ENCODE assay signal across 21 cellular contexts in the genomic region with DNA sequence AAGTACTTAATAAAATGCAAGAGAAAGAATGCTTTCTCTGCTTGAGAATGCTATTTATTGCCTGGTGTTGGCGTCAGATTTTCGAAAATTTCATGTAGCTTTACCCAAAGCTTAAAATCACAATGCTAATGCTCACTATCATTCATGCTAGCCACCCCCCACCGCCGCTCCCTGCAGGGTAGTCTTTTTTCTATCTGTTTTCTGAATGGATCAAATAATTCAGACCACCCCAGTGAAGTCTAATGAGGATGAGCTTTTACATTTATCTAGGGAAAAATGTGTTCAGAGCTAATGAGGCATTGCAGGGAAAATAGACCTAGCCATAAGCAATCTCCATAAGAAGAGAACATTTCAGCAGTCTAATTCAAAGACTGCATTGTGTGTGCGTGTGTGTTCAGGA.
"Had no signal": no experiment of that assay in that cellular context is flagged by ENCODE, and none has a peak within 500 bp of the region (broad histone marks: within the 10 kb centered on the region; RNA-seq: fewer than 3 reads in every experiment).

No MANE protein-coding gene starts in this region.

- H3K27me3 ChIP-seq: cardiac muscle cell, neutrophil, pancreas, right lobe of liver, suprapubic skin, transverse colon had no signal

- H3K4me1 ChIP-seq: pancreas, right lobe of liver, suprapubic skin, transverse colon, uterus had no signal

- ATAC-seq: activated CD8-positive, alpha-beta memory T cell treated with anti-CD3 and anti-CD28 coated beads, Interleukin-2, amount 10 ng/mL, durations not matched to agents 7 days and 5 days; effector memory CD8-positive, alpha-beta T cell; pancreas; right lobe of liver; stimulated activated naive CD8-positive, alpha-beta T cell treated with anti-CD3 and anti-CD28 coated beads, Interleukin-15, amount 100 ng/mL, for 72 hours had no signal

- H3K4me3 ChIP-seq: cardiac muscle cell, pancreas, right lobe of liver, suprapubic skin, transverse colon, uterus had no signal

- H3K9me3 ChIP-seq: neutrophil, pancreas, right lobe of liver, suprapubic skin, transverse colon, uterus had no signal

- H3K27ac ChIP-seq: cardiac muscle cell, neutrophil, pancreas, right lobe of liver, suprapubic skin, transverse colon, uterus had no signal

- FAIRE-seq: keratinocyte, pancreas, small intestine had no signal

- H3K36me3 ChIP-seq: cardiac muscle cell, neutrophil, pancreas, right lobe of liver, suprapubic skin, transverse colon had no signal

- DNase-seq: activated CD4-positive, alpha-beta memory T cell treated with anti-CD3 and anti-CD28 coated beads, Interleukin-2, amount 10 ng/mL, durations not matched to agents 7 days and 5 days; activated CD4-positive, alpha-beta T cell treated with anti-CD3 and anti-CD28 coated beads for 48 hours; activated CD4-positive, CD25-positive, alpha-beta regulatory T cell; activated CD8-positive, alpha-beta memory T cell treated with anti-CD3 and anti-CD28 coated beads, Interleukin-2, amount 10 ng/mL, durations not matched to agents 7 days and 5 days; activated naive CD4-positive, alpha-beta T cell treated with Interleukin-2 at 50 U/mL for 16 hours; activated naive CD8-positive, alpha-beta T cell treated with anti-CD3 and anti-CD28 coated beads, Interleukin-2, amount 10 ng/mL, durations not matched to agents 7 days and 5 days; amygdala; dermis blood vessel endothelial cell; effector memory CD8-positive, alpha-beta T cell; pancreas; right lobe of liver; small intestine; stimulated activated CD4-positive, alpha-beta T cell treated with anti-CD3 and anti-CD28 coated beads, Interleukin-4, amount 100 ng/mL, for 1 hour; stimulated activated naive CD8-positive, alpha-beta T cell treated with anti-CD3 and anti-CD28 coated beads, Interleukin-15, amount 100 ng/mL, for 72 hours; T-helper 9 cell; transverse colon; uterus had no signal
